In the genomic region with DNA sequence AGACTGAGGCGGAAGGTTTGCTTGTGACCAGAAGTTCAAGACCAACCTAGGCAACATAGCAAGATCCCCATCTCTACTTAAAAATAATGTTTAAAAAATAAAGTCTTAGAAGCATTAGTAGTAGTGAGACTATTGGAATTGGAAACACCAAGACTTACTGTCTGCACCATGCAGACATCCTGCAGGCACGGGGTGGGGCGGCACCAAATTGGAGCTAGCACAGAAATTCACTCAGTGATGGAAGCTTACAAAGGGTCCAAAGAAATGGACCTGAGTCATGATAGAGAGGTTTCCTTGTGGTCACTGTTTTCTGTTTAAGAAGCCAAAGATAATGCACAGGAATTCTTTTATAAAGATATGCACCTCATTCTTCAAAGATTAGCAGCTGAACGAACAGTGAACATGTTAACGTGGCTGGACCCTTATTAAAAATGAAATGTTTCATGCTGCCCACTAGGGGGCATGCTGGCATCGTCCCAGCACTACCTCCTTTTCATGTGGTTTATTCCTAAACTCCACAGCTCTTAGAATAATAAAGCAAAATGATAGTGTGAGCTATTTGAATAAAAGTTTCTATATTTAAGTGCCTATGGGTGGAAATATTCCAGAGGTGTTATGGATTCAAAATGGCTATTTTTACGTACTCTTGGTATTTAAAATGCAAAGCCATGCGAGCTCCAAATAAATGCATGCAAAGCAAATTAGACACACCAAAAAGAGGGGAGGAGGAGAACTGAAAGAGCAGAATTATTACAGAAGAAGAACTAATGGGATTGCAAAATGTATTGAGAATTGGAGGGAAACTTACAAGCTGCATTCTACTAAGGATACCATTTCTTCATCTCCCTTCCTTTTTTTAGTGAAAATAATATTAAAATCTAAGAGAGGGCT, we compare ENCODE assay signal across 8 cellular contexts. TPM values are rescaled to one million over a fixed set of nuclear protein-coding genes. Genes with fewer than 3 reads are reported as not detected.
DNase-seq lines count a peak whose midpoint lies in the region; ATAC-seq, FAIRE-seq and TF ChIP-seq lines count a peak whose summit lies in the region.

No MANE protein-coding gene starts in this region.

- no peaks in the 10 kb centered on the region for H3K9me3 Mint-ChIP-seq in CD14-positive monocyte

- no peak overlapping the region for H3K4me3 Mint-ChIP-seq in CD14-positive monocyte

- H3K79me1 ChIP-seq in H1 (ENCODE audit: low read depth, low read length) (0 out of 2 replicates have a peak, but pooled peaks cover 2% of the 10 kb centered on the region), mesenchymal stem cell (replicated peaks; ENCODE audit: low read length, poor library complexity, severe bottlenecking) (peaks cover 12% of the 10 kb centered on the region)

- no peaks in the 10 kb centered on the region for H3K9me3 ChIP-seq in H1 (ENCODE audit: insufficient read depth in 2 of 2, low read depth in 1 of 2, low read length in 1 of 2)
- H3K9me3 ChIP-seq in mesenchymal stem cell (ENCODE audit: control insufficient read depth, low read length): no peaks in the 10 kb centered on the region
- H3K9me3 ChIP-seq in thyroid gland: no peaks in the 10 kb centered on the region

- no peaks in the 10 kb centered on the region for H4K20me1 ChIP-seq in H1 (replicated peaks in 1 of 2; ENCODE audit: control insufficient read depth in 1 of 2, insufficient read depth in 2 of 2, low read length in 2 of 2)

- peaks cover 58 to 95% of the 10 kb centered on the region in 2 donors for H3K36me3 Mint-ChIP-seq in CD14-positive monocyte

- H3K4me1 Mint-ChIP-seq in CD14-positive monocyte: peaks cover 5% of the 10 kb centered on the region

- H2BK12ac ChIP-seq in H1 (ENCODE audit: low read depth, low read length) (no peak overlapping the region), mesenchymal stem cell (ENCODE audit: low read length in 2 of 2) (peak overlapping the region in 1 of 2 experiments; percentile 39)

- H3K56ac ChIP-seq in H1 (replicated peaks; ENCODE audit: insufficient read length, low read depth, low read length): no peak overlapping the region

- H2BK120ac ChIP-seq in H1 (replicated peaks; ENCODE audit: low read depth, low read length) (no peak overlapping the region), mesenchymal stem cell (ENCODE audit: low read depth, low read length) (no peak overlapping the region)

- peak; percentile 90 for TF ChIP-seq CTCF in CD14-positive monocyte (IDR thresholded peaks at IDR 0.05)
- TF ChIP-seq CTCF in H1 (IDR thresholded peaks at IDR 0.05; ENCODE audit: control extremely low read depth in 1 of 3, insufficient read depth in 1 of 3, low read depth in 1 of 3, low read length in 3 of 3): peak; percentile 38 to 69 (median 60)
- TF ChIP-seq CTCF in thyroid gland (IDR thresholded peaks at IDR 0.05): peak; percentile 44 to 83 (median 80)

- H4K5ac ChIP-seq in H1 (ENCODE audit: insufficient read length, low read depth, low read length): no peak overlapping the region

- no peak overlapping the region for H3K18ac ChIP-seq in H1 (ENCODE audit: extremely low read depth, low read length)
- no peak overlapping the region for H3K18ac ChIP-seq in mesenchymal stem cell (ENCODE audit: low read depth in 1 of 2, low read length in 2 of 2)

- DNase-seq in CD14-positive monocyte (ENCODE audit: low spot score) (peak; percentile 49), NCI-H1694 treated with DMSO at 0.1 percent for 48 hours (lab: John Stamatoyannopoulos, UW) (peak; percentile 51), H1 (ENCODE audit: low read depth in 1 of 2, low spot score in 2 of 2) (peak in 1 of 2 experiments; percentile 5), mesenchymal stem cell (peak; percentile 59), thyroid gland (peak; percentile 49 to 78)

- H2AFZ ChIP-seq in H1 (ENCODE audit: low read length) (no peak overlapping the region), mesenchymal stem cell (ENCODE audit: low read depth, low read length) (no peak overlapping the region)

- H3K9ac ChIP-seq in H1 (replicated peaks in 1 of 4; ENCODE audit: extremely low read depth in 1 of 4, low read depth in 3 of 4, low read length in 3 of 4) (no peak overlapping the region), mesenchymal stem cell (ENCODE audit: low read length) (no peak overlapping the region)

- H3K14ac ChIP-seq in H1 (ENCODE audit: insufficient read length) (no peak overlapping the region), mesenchymal stem cell (ENCODE audit: low read length in 2 of 2) (no peak overlapping the region)

- peak; percentile 79 to 81 for TF ChIP-seq RAD21 in H1 (IDR thresholded peaks at IDR 0.05 in 1 of 2, conservative IDR thresholded peaks at IDR 0.05 in 1 of 2; ENCODE audit: low read depth in 2 of 2, low read length in 2 of 2)

- ATAC-seq in GM19023 (IDR thresholded peaks at IDR 0.05; ENCODE audit: unreplicated experiment) (peak; percentile 47), GM21447 (IDR thresholded peaks at IDR 0.05; ENCODE audit: unreplicated experiment) (no peak)
- ATAC-seq in activated CD4-positive, CD25-positive, alpha-beta regulatory T cell treated with anti-CD3 and anti-CD28 coated beads, Interleukin-2, amount 50 U/mL, for 24 hours: peak; percentile 30 to 48

- H2BK5ac ChIP-seq in H1 (ENCODE audit: low read depth, low read length): no peak overlapping the region
- H2BK5ac ChIP-seq in mesenchymal stem cell (ENCODE audit: low read depth, low read length, poor library complexity, severe bottlenecking): no peak overlapping the region

- H2AK5ac ChIP-seq in H1 (ENCODE audit: low read depth, low read length): no peak overlapping the region
- no peak overlapping the region for H2AK5ac ChIP-seq in mesenchymal stem cell (ENCODE audit: low read length, severe bottlenecking)

- H4K8ac ChIP-seq in H1 (ENCODE audit: extremely low read depth, insufficient read depth, low read length) (no peak overlapping the region), mesenchymal stem cell (ENCODE audit: low read length) (no peak overlapping the region)

- H3K36me3 ChIP-seq in H1 (ENCODE audit: control insufficient read depth in 2 of 4, insufficient read depth in 4 of 4, low read length in 3 of 4): peaks cover 0 to 39% (median 14%) of the 10 kb centered on the region in 4 experiments; a peak in 6 of 8 replicates
- peaks cover 13 to 36% of the 10 kb centered on the region in 2 experiments for H3K36me3 ChIP-seq in mesenchymal stem cell (ENCODE audit: control insufficient read depth in 1 of 2, insufficient read depth in 2 of 2, low read depth in 1 of 2, low read length in 2 of 2)
- peaks cover 0 to 8% of the 10 kb centered on the region in 2 donors for H3K36me3 ChIP-seq in thyroid gland

- H3K27ac ChIP-seq in H1 (ENCODE audit: low read depth, low read length) (no peak overlapping the region), mesenchymal stem cell (ENCODE audit: low read length, poor library complexity, severe bottlenecking) (no peak overlapping the region), thyroid gland (no peak overlapping the region)

- H3K27me3 ChIP-seq in H1 (replicated peaks in 1 of 4; ENCODE audit: control insufficient read depth in 3 of 4, extremely low read depth in 1 of 4, insufficient read depth in 3 of 4, low read length in 3 of 4) (no peaks in the 10 kb centered on the region), mesenchymal stem cell (ENCODE audit: control insufficient read depth in 1 of 2, insufficient read depth in 1 of 2, low read length in 2 of 2) (no peaks in the 10 kb centered on the region), thyroid gland (no peaks in the 10 kb centered on the region)

- H3K23me2 ChIP-seq in H1 (ENCODE audit: low read depth, low read length): no peaks in the 10 kb centered on the region

- H3K4me2 ChIP-seq in H1 (ENCODE audit: insufficient read depth in 1 of 2, low read depth in 2 of 2, low read length in 2 of 2): no peak overlapping the region
- H3K4me2 ChIP-seq in mesenchymal stem cell (ENCODE audit: low read length, poor library complexity, severe bottlenecking): no peak overlapping the region

- POLR2A ChIA-PET in H1 (lab: Charles Lee; ENCODE audit: partially characterized antibody): interaction anchor here (0.8 to 1.2 kb wide), 2 partner anchors 15 to 156 kb away, joined by 3 to 4 read pairs; no protein-coding TSS in a partner anchor

- no peaks in the 10 kb centered on the region for H3K27me3 Mint-ChIP-seq in CD14-positive monocyte (ENCODE audit: low read depth in 3 of 3)

- FAIRE-seq in H1 (lab: Jason Lieb, UNC): peak; percentile 58

- H4K91ac ChIP-seq in H1 (replicated peaks; ENCODE audit: insufficient read length, low read length) (no peak overlapping the region), mesenchymal stem cell (ENCODE audit: low read length) (no peak overlapping the region)

- H3K4ac ChIP-seq in H1 (replicated peaks; ENCODE audit: insufficient read length, low read depth, low read length) (no peak overlapping the region), mesenchymal stem cell (ENCODE audit: low read depth in 1 of 2, low read length in 2 of 2) (no peak overlapping the region)

- 88% methylated on average over 8 of the region's 8 CpGs; no CpG with 5 or more reads in 1 of the 2 experiments for WGBS in H1 (ENCODE audit: extremely low coverage in 1 of 2, insufficient coverage in 1 of 2, insufficient read length in 1 of 2, insufficient replicate concordance in 2 of 2, low coverage in 1 of 2, low lambda C conversion rate in 2 of 2, missing lambda C conversion rate in 1 of 2), 2 experiments
- 78% methylated on average over 6 of the region's 8 CpGs for WGBS in mesenchymal stem cell
- 58 to 60% methylated on average over 8 of the region's 8 CpGs for WGBS in thyroid gland, 2 donors

- H3K23ac ChIP-seq in H1 (ENCODE audit: insufficient read length): no peak overlapping the region
- H3K23ac ChIP-seq in mesenchymal stem cell (ENCODE audit: low read length in 2 of 2): no peak overlapping the region

- H2BK15ac ChIP-seq in H1 (ENCODE audit: low read length) (no peak overlapping the region), mesenchymal stem cell (ENCODE audit: low read depth, poor library complexity, severe bottlenecking) (no peak overlapping the region)

- no peaks in the 10 kb centered on the region for H3K4me1 ChIP-seq in H1 (replicated peaks in 1 of 4; ENCODE audit: control insufficient read depth in 3 of 4, insufficient read depth in 4 of 4, low read length in 3 of 4)
- no peaks in the 10 kb centered on the region for H3K4me1 ChIP-seq in mesenchymal stem cell (ENCODE audit: control insufficient read depth, insufficient read depth, low read depth, low read length)
- no peaks in the 10 kb centered on the region for H3K4me1 ChIP-seq in thyroid gland

- no peak for TF ChIP-seq EP300 in H1 (IDR thresholded peaks at IDR 0.05; ENCODE audit: borderline replicate concordance in 1 of 2, low read depth in 2 of 2, low read length in 2 of 2)

- intact Hi-C loops in CD14-positive monocyte (cut with micrococcal nuclease): loop anchor here in 1 of 2 donors (2.0 to 10.0 kb wide), 2 partner anchors 157 to 391 kb away; no protein-coding TSS in a partner anchor
- intact Hi-C loops in thyroid gland (cut with DNase I): loop anchor here (2.0 to 5.0 kb wide), 2 partner anchors 136 to 159 kb away; partner anchors contain the start of gene ABI1

- no peak for TF ChIP-seq POLR2A in H1 (IDR thresholded peaks at IDR 0.05; ENCODE audit: control extremely low read depth in 1 of 2, low read depth in 2 of 2, low read length in 2 of 2)
- TF ChIP-seq POLR2A in thyroid gland (IDR thresholded peaks at IDR 0.05): no peak

- CTCF ChIA-PET in H1 (lab: Charles Lee; ENCODE audit: partially characterized antibody): interaction anchor here (0.6 to 8.2 kb wide), 50 partner anchors 9 to 970 kb away, joined by 3 to 147 read pairs (median 4); partner anchors contain the start of genes ABI1 and PDSS1

- H3K27ac Mint-ChIP-seq in CD14-positive monocyte: peak overlapping the region in 3 of 7 donors; percentile 50 to 82 (median 51)

- no peak overlapping the region for H2BK20ac ChIP-seq in H1 (ENCODE audit: low read length)

- no peaks in the 10 kb centered on the region for H3K79me2 ChIP-seq in H1 (ENCODE audit: control insufficient read depth in 1 of 2, insufficient read depth in 2 of 2, low read length in 2 of 2)

- no peak overlapping the region for H3K4me3 ChIP-seq in H1 (ENCODE audit: extremely low read depth in 1 of 4, insufficient read depth in 2 of 4, low read depth in 3 of 4, low read length in 4 of 4)
- no peak overlapping the region for H3K4me3 ChIP-seq in mesenchymal stem cell (ENCODE audit: insufficient read depth in 1 of 2, low read depth in 1 of 2, low read length in 2 of 2)
- no peak overlapping the region for H3K4me3 ChIP-seq in thyroid gland (replicated peaks in 1 of 3)

RNA-seq across cellular contexts. Expression of gene PDSS1, which starts 28.6 kb away (rescaled TPM):
- 10 to 100 TPM; 12.6 to 13.1 TPM for polyA plus RNA-seq in CD14-positive monocyte
- total RNA-seq in H1 (2021; fragmentation: NEBNext Ultra II Directional; extraction: Animal tissue kit (Norgen Biotek cat#: 25700)): 18.2 and 21.3 TPM in 2 replicates
- 14.3 and 26.0 TPM in 2 replicates for polyA plus RNA-seq in H1 (2011; rRNA removed)
- 16.5 TPM for polyA plus RNA-seq in H1 (2011; cell fraction: cytosol; rRNA removed)
- polyA plus RNA-seq in H1 (2011; cell fraction: nucleus; rRNA removed): 16.6 TPM
- polyA plus RNA-seq in H1 (2012, experiment 1 of 2): 11.1 to 15.8 TPM (median 12.7 TPM) in 4 replicates
- polyA plus RNA-seq in H1 (2012, experiment 2 of 2): 4.0 TPM
- polyA plus RNA-seq in H1 (2013, experiment 1 of 2): 12.6 TPM
- polyA plus RNA-seq in H1 (2013, experiment 2 of 2): 12.1 TPM
- polyA minus RNA-seq in H1 (2011; rRNA and poly(A)+ RNA removed): 20.6 and 29.8 TPM in 2 replicates
- polyA minus RNA-seq in H1 (2011; cell fraction: cytosol; rRNA and poly(A)+ RNA removed): 5.3 TPM
- polyA minus RNA-seq in H1 (2011; cell fraction: nucleus; rRNA and poly(A)+ RNA removed): 13.6 TPM
- 3.6 TPM for polyA plus RNA-seq in mesenchymal stem cell (2013, experiment 1 of 2)
- 4.1 TPM for polyA plus RNA-seq in mesenchymal stem cell (2013, experiment 2 of 2)
- total RNA-seq in thyroid gland: 10 to 100 TPM in 1 of 4 donors, 1 to 10 TPM in 3; 2.7 to 15.0 (median 3.6) TPM
